9 cellular contexts compared by ENCODE assay signal in genomic region chr9:136512651-136513066, GRCh38. TPM values are rescaled to one million over a fixed set of nuclear protein-coding genes. Genes with fewer than 3 reads are reported as not detected.
A peak's percentile ranks its signal among the peaks of the same experiment; 100 is the strongest.
DNase-seq lines count a peak whose midpoint lies in the region; ATAC-seq, FAIRE-seq and TF ChIP-seq lines count a peak whose summit lies in the region.
"Had no signal": no experiment of that assay in that cellular context is flagged by ENCODE, and none has a peak within 500 bp of the region (broad histone marks: within the 10 kb centered on the region; RNA-seq: fewer than 3 reads in every experiment).

No MANE protein-coding gene starts in this region.

- no peaks in the 10 kb centered on the region for H3K9me3 ChIP-seq in mesenchymal stem cell (ENCODE audit: control insufficient read depth, low read length)
- no peaks in the 10 kb centered on the region for H3K9me3 ChIP-seq in aorta (ENCODE audit: control insufficient read depth, low read length)

- TF ChIP-seq CTCF in fibroblast of pulmonary artery (IDR thresholded peaks at IDR 0.05; ENCODE audit: low read length, missing control alignments) (no peak), nephron progenitor cell (IDR thresholded peaks at IDR 0.05) (no peak)

- H3K27me3 ChIP-seq in mesenchymal stem cell (ENCODE audit: control insufficient read depth in 1 of 2, insufficient read depth in 1 of 2, low read length in 2 of 2), result no peaks in the 10 kb centered on the region
- H3K27me3 ChIP-seq in aorta (ENCODE audit: control insufficient read depth in 1 of 2, insufficient read depth in 2 of 2, low read length in 1 of 2), result no peaks in the 10 kb centered on the region

- no peaks in the 10 kb centered on the region for H3K9me3 Mint-ChIP-seq in nephron progenitor cell

- intact Hi-C loops in aorta (cut with DNase I), result no loop called here

- H2BK15ac ChIP-seq in mesenchymal stem cell (ENCODE audit: low read depth, poor library complexity, severe bottlenecking), result no peak overlapping the region

- H3K4ac ChIP-seq in mesenchymal stem cell (ENCODE audit: low read depth in 1 of 2, low read length in 2 of 2), result no peak overlapping the region

- H3K36me3 Mint-ChIP-seq in nephron progenitor cell (ENCODE audit: low read depth), result peaks cover 4% of the 10 kb centered on the region

- H2AK5ac ChIP-seq in mesenchymal stem cell (ENCODE audit: low read length, severe bottlenecking), result no peak overlapping the region

- H4K91ac ChIP-seq in mesenchymal stem cell (ENCODE audit: low read length), result no peak overlapping the region

- H2BK12ac ChIP-seq in mesenchymal stem cell (ENCODE audit: low read length in 2 of 2), result no peak overlapping the region

- no peaks in the 10 kb centered on the region for H3K4me1 Mint-ChIP-seq in nephron progenitor cell

- peak; percentile 72 for DNase-seq in GM12892 (ENCODE audit: insufficient read length)
- DNase-seq in activated CD4-positive, alpha-beta T cell treated with anti-CD3 and anti-CD28 coated beads for 48 hours, result peak; percentile 52
- peak; percentile 39 for DNase-seq in fibroblast of pulmonary artery (ENCODE audit: low read depth)
- DNase-seq in stimulated activated CD4-positive, alpha-beta T cell treated with anti-CD3 and anti-CD28 coated beads, Interleukin-1b, Interleukin-23, amount 100 ng/mL, for 48 hours, result peak; percentile 34
- DNase-seq in mesenchymal stem cell, result no peak
- DNase-seq in aorta, result no peak
- no peak for DNase-seq in NCI-H345 treated with DMSO at 0.1 percent for 48 hours (lab: John Stamatoyannopoulos, UW; ENCODE audit: unreplicated experiment)
- DNase-seq in nephron progenitor cell, result no peak
- DNase-seq: islet precursor cell had no signal

- TF ChIP-seq POLR2A in GM12892 (IDR thresholded peaks at IDR 0.05; ENCODE audit: low read depth, low read length), result no peak

- H3K27ac ChIP-seq in mesenchymal stem cell (ENCODE audit: low read length, poor library complexity, severe bottlenecking) (no peak overlapping the region), aorta (ENCODE audit: low read depth in 1 of 2, low read length in 2 of 2) (no peak overlapping the region)

- 94% methylated on average over 10 of the region's 13 CpGs for WGBS in mesenchymal stem cell
- WGBS in aorta, 2 donors, result 88 to 91% methylated on average over 13 of the region's 13 CpGs

- H3K14ac ChIP-seq in mesenchymal stem cell (ENCODE audit: low read length in 2 of 2), result no peak overlapping the region

- no peak overlapping the region for H3K4me2 ChIP-seq in mesenchymal stem cell (ENCODE audit: low read length, poor library complexity, severe bottlenecking)

- no peak overlapping the region for H2AFZ ChIP-seq in mesenchymal stem cell (ENCODE audit: low read depth, low read length)

- no peak overlapping the region for H3K4me3 Mint-ChIP-seq in nephron progenitor cell

- H4K8ac ChIP-seq in mesenchymal stem cell (ENCODE audit: low read length), result no peak overlapping the region

- H3K23ac ChIP-seq in mesenchymal stem cell (ENCODE audit: low read length in 2 of 2), result no peak overlapping the region

- H3K4me3 ChIP-seq in fibroblast of pulmonary artery (replicated peaks; ENCODE audit: low read depth, low read length) (no peak overlapping the region), mesenchymal stem cell (ENCODE audit: insufficient read depth in 1 of 2, low read depth in 1 of 2, low read length in 2 of 2) (peak overlapping the region in 1 of 2 experiments; percentile 5), aorta (ENCODE audit: low read length in 2 of 2) (no peak overlapping the region)

- FAIRE-seq in GM12892 (lab: Jason Lieb, UNC), result no peak

- peaks cover 15% of the 10 kb centered on the region for H3K79me1 ChIP-seq in mesenchymal stem cell (replicated peaks; ENCODE audit: low read length, poor library complexity, severe bottlenecking)

- H3K18ac ChIP-seq in mesenchymal stem cell (ENCODE audit: low read depth in 1 of 2, low read length in 2 of 2), result no peak overlapping the region

- no peaks in the 10 kb centered on the region for H3K27me3 Mint-ChIP-seq in nephron progenitor cell (ENCODE audit: low read depth, poor library complexity)

- H3K4me1 ChIP-seq in mesenchymal stem cell (ENCODE audit: control insufficient read depth, insufficient read depth, low read depth, low read length), result peaks cover 3% of the 10 kb centered on the region
- no peaks in the 10 kb centered on the region for H3K4me1 ChIP-seq in aorta (ENCODE audit: control insufficient read depth in 1 of 2, insufficient read depth in 2 of 2, low read length in 2 of 2)

- no peak overlapping the region for H3K9ac ChIP-seq in mesenchymal stem cell (ENCODE audit: low read length)

- no peak for ATAC-seq in aorta (ENCODE audit: low FRiP score)

- H3K36me3 ChIP-seq in mesenchymal stem cell (ENCODE audit: control insufficient read depth in 1 of 2, insufficient read depth in 2 of 2, low read depth in 1 of 2, low read length in 2 of 2) (peaks cover 30 to 99% of the 10 kb centered on the region in 2 experiments), aorta (ENCODE audit: control insufficient read depth in 1 of 2, insufficient read depth in 2 of 2, low read length in 1 of 2) (peaks cover 0 to 6% of the 10 kb centered on the region in 2 donors)

- no peak overlapping the region for H3K27ac Mint-ChIP-seq in nephron progenitor cell

- no peak overlapping the region for H2BK5ac ChIP-seq in mesenchymal stem cell (ENCODE audit: low read depth, low read length, poor library complexity, severe bottlenecking)

- H2BK120ac ChIP-seq in mesenchymal stem cell (ENCODE audit: low read depth, low read length), result no peak overlapping the region

RNA-seq across cellular contexts. Expression of gene SEC16A, which starts 29.8 kb away (rescaled TPM):
- polyA plus RNA-seq in GM12892 (2012; ENCODE audit: missing spikeins), result 21.2 TPM
- 38.4 TPM for polyA plus RNA-seq in mesenchymal stem cell (2013, experiment 1 of 2)
- polyA plus RNA-seq in mesenchymal stem cell (2013, experiment 2 of 2), result 36.6 TPM
- 10 to 100 TPM; 57.1 to 59.1 TPM for total RNA-seq in aorta
- 10 to 100 TPM; 11.1 to 61.0 TPM for polyA plus RNA-seq in aorta

RNA-seq across cellular contexts. Expression of gene NOTCH1, which starts 33.2 kb away (rescaled TPM):
- polyA plus RNA-seq in GM12892 (2012; ENCODE audit: missing spikeins), result 2.1 TPM
- polyA plus RNA-seq in mesenchymal stem cell (2013, experiment 1 of 2), result 15.4 TPM
- 13.5 TPM for polyA plus RNA-seq in mesenchymal stem cell (2013, experiment 2 of 2)
- total RNA-seq in aorta, result 10 to 100 TPM; 47.4 to 81.6 TPM
- 1 to 10 TPM; 3.1 to 8.5 TPM for polyA plus RNA-seq in aorta

Comparison
In these comparisons a context has a peak if more than half of its experiments do, and no peak if none do; other contexts are left out.
1. DNase-seq: peak in GM12892 (single experiment), activated CD4-positive, alpha-beta T cell treated with anti-CD3 and anti-CD28 coated beads for 48 hours (single experiment), fibroblast of pulmonary artery (single experiment) and stimulated activated CD4-positive, alpha-beta T cell treated with anti-CD3 and anti-CD28 coated beads, Interleukin-1b, Interleukin-23, amount 100 ng/mL, for 48 hours (single experiment); none in mesenchymal stem cell (single experiment), aorta (0 of 2), NCI-H345 treated with DMSO at 0.1 percent for 48 hours (single experiment) and nephron progenitor cell (single experiment).